8 cellular contexts compared by ENCODE assay signal in genomic region chr15:39140060-39140604, GRCh38.
A peak's percentile ranks its signal among the peaks of the same experiment; 100 is the strongest.
DNase-seq lines count a peak whose midpoint lies in the region; ATAC-seq and TF ChIP-seq lines count a peak whose summit lies in the region.
"Had no signal": no experiment of that assay in that cellular context is flagged by ENCODE, and none has a peak within 500 bp of the region (broad histone marks: within the 10 kb centered on the region; RNA-seq: fewer than 3 reads in every experiment).

No MANE protein-coding gene starts in this region.

- no peak for TF ChIP-seq CTCF in endothelial cell (IDR thresholded peaks at IDR 0.05; ENCODE audit: unreplicated experiment)

- H3K4me3 Mint-ChIP-seq in endothelial cell (ENCODE audit: unreplicated experiment), result no peak overlapping the region

- ATAC-seq in GM19351 (IDR thresholded peaks at IDR 0.05; ENCODE audit: unreplicated experiment) (peak; percentile 49), HG03139 (IDR thresholded peaks at IDR 0.05; ENCODE audit: unreplicated experiment) (no peak), left lobe of liver (no peak)

- DNase-seq in NCI-H2171 (lab: John Stamatoyannopoulos, UW) (peak; percentile 53), endothelial cell (ENCODE audit: low spot score) (peak; percentile 41), renal cortical epithelial cell (ENCODE audit: low read depth) (peak; percentile 68), left lobe of liver (ENCODE audit: low spot score) (no peak)
- DNase-seq in activated CD4-positive, alpha-beta T cell treated with anti-CD3 and anti-CD28 coated beads for 48 hours, result no peak
- DNase-seq: central memory CD4-positive, alpha-beta T cell had no signal

- H3K27ac Mint-ChIP-seq in endothelial cell (ENCODE audit: unreplicated experiment), result peak overlapping the region; percentile 76

- H3K36me3 Mint-ChIP-seq in endothelial cell (ENCODE audit: low read depth, unreplicated experiment), result no peaks in the 10 kb centered on the region

- peaks cover 4% of the 10 kb centered on the region for H3K27me3 Mint-ChIP-seq in endothelial cell (ENCODE audit: unreplicated experiment)

- H3K4me1 Mint-ChIP-seq in endothelial cell (ENCODE audit: unreplicated experiment), result peaks cover 4% of the 10 kb centered on the region

- no peaks in the 10 kb centered on the region for H3K9me3 Mint-ChIP-seq in endothelial cell (ENCODE audit: unreplicated experiment)

Comparison
In these comparisons a context has a peak if more than half of its experiments do, and no peak if none do; other contexts are left out.
1. DNase-seq: peak in NCI-H2171 (single experiment), endothelial cell (single experiment) and renal cortical epithelial cell (single experiment); none in left lobe of liver (single experiment) and activated CD4-positive, alpha-beta T cell treated with anti-CD3 and anti-CD28 coated beads for 48 hours (single experiment).